Comparison of ENCODE assay signal across 1 cellular context in genomic region chr17:32341857-32342602, GRCh38.
TF ChIP-seq lines count a peak whose summit lies in the region.

Gene C17orf75 (minus strand): TSS chr17:32342173. CDS start chr17:32342139, 34 bp downstream.

TF ChIP-seq in HepG2, 621 proteins besides CTCF, POLR2A, EP300 and RAD21 (continued from another document and continues in another):
- TF ChIP-seq SRF (IDR thresholded peaks at IDR 0.05; ENCODE audit: low read depth, low read length) (peak; percentile 74; the same call in 1 of the 2 replicates), SALL2 (CRISPR knock-in tag; IDR thresholded peaks at IDR 0.05) (peak; percentile 84; the same call in 1 of the 2 replicates), ZNF768 (CRISPR knock-in tag; IDR thresholded peaks at IDR 0.05) (peak; percentile 90), ZNF646 (CRISPR knock-in tag; IDR thresholded peaks at IDR 0.05) (no peak; the same call in 1 of the 2 replicates), TEAD3 (CRISPR knock-in tag; optimal IDR thresholded peaks at IDR 0.05; ENCODE audit: borderline replicate concordance) (peak; percentile 79), SOX6 (IDR thresholded peaks at IDR 0.05) (no peak), SOX6 (CRISPR knock-in tag; IDR thresholded peaks at IDR 0.05) (peak; percentile 41; the same call in 1 of the 2 replicates), SAP130 (CRISPR knock-in tag; IDR thresholded peaks at IDR 0.05; ENCODE audit: low read depth) (peak; percentile 96), RXRA (CRISPR knock-in tag; IDR thresholded peaks at IDR 0.05) (peak; percentile 85), ZNF709 (CRISPR knock-in tag; IDR thresholded peaks at IDR 0.05) (0 out of 2 replicates have a peak, but pooled peaks have one; percentile 65), RBFOX2 (IDR thresholded peaks at IDR 0.05; ENCODE audit: low read depth, low read length) (peak; percentile 79), DRAP1 (CRISPR knock-in tag; IDR thresholded peaks at IDR 0.05) (peak; percentile 66), ATF5 (CRISPR knock-in tag; IDR thresholded peaks at IDR 0.05; ENCODE audit: low read depth) (no peak), HMG20B (CRISPR knock-in tag; conservative IDR thresholded peaks at IDR 0.05) (peak; percentile 72; the same call in 1 of the 2 replicates), TCF7L2 (IDR thresholded peaks at IDR 0.05; ENCODE audit: low read depth, low read length) (no peak), NCOA2 (CRISPR knock-in tag; IDR thresholded peaks at IDR 0.05) (peak; percentile 69), ZNF574 (CRISPR knock-in tag; IDR thresholded peaks at IDR 0.05) (peak; percentile 95), ZNF431 (CRISPR knock-in tag; IDR thresholded peaks at IDR 0.05; ENCODE audit: borderline replicate concordance, low read depth) (peak; percentile 77), ETV6 (CRISPR knock-in tag; conservative IDR thresholded peaks at IDR 0.05) (peak; percentile 89), BCL3 (CRISPR knock-in tag; IDR thresholded peaks at IDR 0.05) (peak; percentile 56; the same call in 1 of the 2 replicates), NCOA1 (CRISPR knock-in tag; IDR thresholded peaks at IDR 0.05) (no peak), REL (CRISPR knock-in tag; conservative IDR thresholded peaks at IDR 0.05) (no peak), ZNF883 (CRISPR knock-in tag; IDR thresholded peaks at IDR 0.05; ENCODE audit: not compliant biosample characterization) (peak; percentile 71), ZHX2 (IDR thresholded peaks at IDR 0.05; ENCODE audit: low read depth) (peak; percentile 54; the same call in 1 of the 2 replicates), ZHX2 (CRISPR knock-in tag; IDR thresholded peaks at IDR 0.05; ENCODE audit: borderline replicate concordance) (no peak), AGO1 (IDR thresholded peaks at IDR 0.05; ENCODE audit: low read depth, low read length, poor library complexity, severe bottlenecking) (peak; percentile 69), ZNF34 (CRISPR knock-in tag; IDR thresholded peaks at IDR 0.05; ENCODE audit: borderline replicate concordance) (no peak), NFYB (CRISPR knock-in tag; IDR thresholded peaks at IDR 0.05) (peak; percentile 32; the same call in 1 of the 2 replicates), ASH2L (IDR thresholded peaks at IDR 0.05; ENCODE audit: insufficient read length, low read depth, low read length) (peak; percentile 96), RELA (CRISPR knock-in tag; IDR thresholded peaks at IDR 0.05) (peak; percentile 83; the same call in 1 of the 2 replicates), MXD3 (CRISPR knock-in tag; IDR thresholded peaks at IDR 0.05) (0 out of 2 replicates have a peak, but pooled peaks have one; percentile 64), TAF15 (IDR thresholded peaks at IDR 0.05; ENCODE audit: low read depth, low read length, poor library complexity, severe bottlenecking) (no peak), ZNF552 (CRISPR knock-in tag; IDR thresholded peaks at IDR 0.05; ENCODE audit: borderline replicate concordance) (peak; percentile 96; the same call in 1 of the 2 replicates), ZFP62 (CRISPR knock-in tag; IDR thresholded peaks at IDR 0.05) (no peak), KAT7 (CRISPR knock-in tag; IDR thresholded peaks at IDR 0.05; ENCODE audit: borderline replicate concordance) (peak; percentile 92), ZNF572 (CRISPR knock-in tag; IDR thresholded peaks at IDR 0.05) (peak; percentile 75; the same call in 1 of the 2 replicates), ZNF770 (CRISPR knock-in tag; IDR thresholded peaks at IDR 0.05) (peak; percentile 35; the same call in 1 of the 2 replicates), ZFP82 (CRISPR knock-in tag; IDR thresholded peaks at IDR 0.05; ENCODE audit: borderline replicate concordance) (no peak), KDM5A (IDR thresholded peaks at IDR 0.05; ENCODE audit: borderline replicate concordance, low read length) (peak; percentile 94), ZNF451 (CRISPR knock-in tag; IDR thresholded peaks at IDR 0.05) (peak; percentile 86; the same call in 1 of the 2 replicates), ZNF660 (CRISPR knock-in tag; IDR thresholded peaks at IDR 0.05; ENCODE audit: borderline replicate concordance, low read depth) (no peak), KMT2A (CRISPR knock-in tag; IDR thresholded peaks at IDR 0.05) (peak; percentile 96), ZNF816 (CRISPR knock-in tag; IDR thresholded peaks at IDR 0.05; ENCODE audit: borderline replicate concordance) (peak; percentile 84; the same call in 1 of the 2 replicates), RARA (CRISPR knock-in tag; IDR thresholded peaks at IDR 0.05) (peak; percentile 72)
